Comparison of ENCODE assay signal across 18 cellular contexts in genomic region chr3:124519844-124520243, GRCh38.
DNase-seq lines count a peak whose midpoint lies in the region; ATAC-seq, FAIRE-seq and TF ChIP-seq lines count a peak whose summit lies in the region.
"Had no signal": no experiment of that assay in that cellular context is flagged by ENCODE, and none has a peak within 500 bp of the region (broad histone marks: within the 10 kb centered on the region; RNA-seq: fewer than 3 reads in every experiment).

No MANE protein-coding gene starts in this region.

- H2AFZ ChIP-seq in HepG2 (ENCODE audit: low read length) (no peak overlapping the region), K562 (ENCODE audit: low read depth, low read length) (no peak overlapping the region), smooth muscle cell (ENCODE audit: low read depth) (no peak overlapping the region)

- H3F3A ChIP-seq in smooth muscle cell (ENCODE audit: low read depth): no peaks in the 10 kb centered on the region

- H3K9me3 ChIP-seq in HepG2 (ENCODE audit: low read length) (no peaks in the 10 kb centered on the region), right lobe of liver (no peaks in the 10 kb centered on the region), K562 (replicated peaks; ENCODE audit: control insufficient read depth, insufficient read depth, low read depth, low read length) (no peaks in the 10 kb centered on the region), smooth muscle cell (replicated peaks; ENCODE audit: low read depth) (no peaks in the 10 kb centered on the region)

- DNase-seq in NCI-H1436 (lab: John Stamatoyannopoulos, UW) (peak; percentile 26), NCI-H1436 treated with DMSO at 0.1 percent for 48 hours (lab: John Stamatoyannopoulos, UW) (no peak), HepG2 (ENCODE audit: low spot score) (no peak), right lobe of liver (no peak), K562 (ENCODE audit: extremely low read depth in 1 of 4, low spot score in 3 of 4) (no peak), smooth muscle cell (lab: John Stamatoyannopoulos, UW; ENCODE audit: unreplicated experiment) (no peak), NCI-H82 treated with DMSO at 0.1 percent for 48 hours (lab: John Stamatoyannopoulos, UW; ENCODE audit: unreplicated experiment) (no peak)
- DNase-seq: ACHN; Calu3; CD4-positive, CD25-positive, alpha-beta regulatory T cell; DMS 273 treated with DMSO at 0.1 percent for 48 hours; EL; GOT3; H9 had no signal

- no peak for FAIRE-seq in HepG2 (lab: Jason Lieb, UNC)
- no peak for FAIRE-seq in K562 (lab: Jason Lieb, UNC)
- FAIRE-seq: G401.6, GM12892, GM19239 had no signal

- TF ChIP-seq POLR2A in HepG2 (IDR thresholded peaks at IDR 0.05; ENCODE audit: insufficient read depth in 1 of 2, low read depth in 2 of 2, low read length in 2 of 2): no peak
- TF ChIP-seq POLR2A in right lobe of liver (IDR thresholded peaks at IDR 0.05): no peak
- TF ChIP-seq POLR2A in K562 (conservative IDR thresholded peaks at IDR 0.05): no peak

- no TSS peak for BruUV-seq in HepG2 (replicated peaks; lab: Mats Ljungman, UMichigan)
- no TSS peak for BruUV-seq in K562 (replicated peaks; lab: Mats Ljungman, UMichigan)

- H4K20me1 ChIP-seq in HepG2 (ENCODE audit: insufficient read depth, low read length) (no peaks in the 10 kb centered on the region), K562 (replicated peaks; ENCODE audit: control insufficient read depth, insufficient read depth, low read length) (no peaks in the 10 kb centered on the region), smooth muscle cell (ENCODE audit: low read depth) (no peaks in the 10 kb centered on the region)
- H4K20me1 ChIP-seq: BLaER1 treated with 17β-estradiol and CSF1 and Interleukin-3, amounts not matched to agents 10 nM and 100 nM had no signal

- CTCF ChIA-PET in HepG2 (lab: Yijun Ruan, JAX; ENCODE audit: low intra/inter-chr PET ratio, low total read pairs) (no interaction called here), K562 (lab: Yijun Ruan, JAX; ENCODE audit: low intra/inter-chr PET ratio) (no interaction called here)

- POLR2A ChIA-PET in HepG2 (lab: Yijun Ruan, JAX): no interaction called here
- POLR2A ChIA-PET in K562 (lab: Yijun Ruan, JAX): no interaction called here

- WGBS in HepG2 (ENCODE audit: low lambda C conversion rate): 64% methylated on average over 3 of the region's 3 CpGs
- WGBS in right lobe of liver (ENCODE audit: insufficient coverage, low coverage, low lambda C conversion rate, missing lambda C conversion rate): 96% methylated on average over 3 of the region's 3 CpGs
- WGBS in K562 (ENCODE audit: insufficient coverage, low coverage, missing lambda C conversion rate): 0% methylated on average over 3 of the region's 3 CpGs
- WGBS in smooth muscle cell (ENCODE audit: low lambda C conversion rate): 93% methylated on average over 3 of the region's 3 CpGs

- H3K4me2 ChIP-seq in HepG2 (ENCODE audit: low read depth, low read length) (no peak overlapping the region), K562 (ENCODE audit: insufficient read depth, low read length) (no peak overlapping the region), smooth muscle cell (no peak overlapping the region)
- H3K4me2 ChIP-seq: BLaER1 treated with 17β-estradiol and CSF1 and Interleukin-3, amounts not matched to agents 10 nM and 100 nM had no signal

- H3K4me3 ChIP-seq in HepG2 (replicated peaks in 1 of 3; ENCODE audit: insufficient read depth in 1 of 3, low read depth in 2 of 3, low read length in 3 of 3) (no peak overlapping the region), right lobe of liver (no peak overlapping the region), K562 (no peak overlapping the region), smooth muscle cell (no peak overlapping the region)
- H3K4me3 ChIP-seq: BLaER1 treated with 17β-estradiol and CSF1 and Interleukin-3, amounts not matched to agents 10 nM and 100 nM had no signal

- in situ Hi-C loops in HepG2 (cut with HindIII; ENCODE audit: extremely low pct_ligation_motif_present, low pct_unique_long_range_greater_than_20kb): no loop called here
- in situ Hi-C loops in K562 (cut with MboI): no loop called here

- TF ChIP-seq RAD21 in HepG2 (CRISPR knock-in tag; IDR thresholded peaks at IDR 0.05) (no peak), K562 (CRISPR knock-in tag; conservative IDR thresholded peaks at IDR 0.05 in 1 of 2, IDR thresholded peaks at IDR 0.05 in 1 of 2) (no peak)

- ATAC-seq in HepG2: no peak
- no peak for ATAC-seq in right lobe of liver
- no peak for ATAC-seq in K562

- H3K27ac ChIP-seq in HepG2 (ENCODE audit: extremely low read length, insufficient read depth, low read length) (no peak overlapping the region), right lobe of liver (no peak overlapping the region), K562 (ENCODE audit: extremely low read depth, low read depth, low read length) (no peak overlapping the region), smooth muscle cell (ENCODE audit: low read depth) (no peak overlapping the region)
- H3K27ac ChIP-seq: BLaER1 treated with 17β-estradiol and CSF1 and Interleukin-3, amounts not matched to agents 10 nM and 100 nM had no signal

- H3K36me3 ChIP-seq in HepG2 (replicated peaks in 1 of 2; ENCODE audit: control insufficient read depth in 1 of 2, insufficient read depth in 2 of 2, low read length in 2 of 2) (no peaks in the 10 kb centered on the region), right lobe of liver (no peaks in the 10 kb centered on the region), K562 (ENCODE audit: control insufficient read depth, insufficient read depth, low read length) (no peaks in the 10 kb centered on the region), smooth muscle cell (ENCODE audit: low read depth) (no peaks in the 10 kb centered on the region)
- H3K36me3 ChIP-seq: BLaER1 treated with 17β-estradiol and CSF1 and Interleukin-3, amounts not matched to agents 10 nM and 100 nM had no signal

- H3K4me1 ChIP-seq in HepG2 (ENCODE audit: insufficient read depth, low read length) (peaks cover 15% of the 10 kb centered on the region), right lobe of liver (peaks cover 0 to 10% (median 2%) of the 10 kb centered on the region in 4 donors), K562 (replicated peaks in 1 of 2; ENCODE audit: control insufficient read depth in 2 of 2, insufficient read depth in 2 of 2, low read length in 2 of 2) (no peaks in the 10 kb centered on the region), smooth muscle cell (ENCODE audit: low read depth) (no peaks in the 10 kb centered on the region)
- H3K4me1 ChIP-seq: BLaER1 treated with 17β-estradiol and CSF1 and Interleukin-3, amounts not matched to agents 10 nM and 100 nM had no signal

- no peak for TF ChIP-seq CTCF in HepG2 (CRISPR knock-in tag; IDR thresholded peaks at IDR 0.05)
- TF ChIP-seq CTCF in right lobe of liver (IDR thresholded peaks at IDR 0.05): no peak
- no peak for TF ChIP-seq CTCF in K562 (IDR thresholded peaks at IDR 0.05 in 2 of 3, conservative IDR thresholded peaks at IDR 0.05 in 1 of 3; ENCODE audit: insufficient read depth in 2 of 3, low read depth in 1 of 3, low read length in 3 of 3)
- no peak for TF ChIP-seq CTCF in smooth muscle cell (IDR thresholded peaks at IDR 0.05; ENCODE audit: borderline replicate concordance, insufficient read depth, poor library complexity, severe bottlenecking)

- intact Hi-C loops in HepG2 (cut with micrococcal nuclease; ENCODE audit: unreplicated experiment) (no loop called here), right lobe of liver (cut with DNase I) (no loop called here), K562 (cut with micrococcal nuclease) (no loop called here)

- H3K27me3 ChIP-seq in HepG2 (ENCODE audit: control insufficient read depth in 1 of 2, insufficient read depth in 2 of 2, low read length in 2 of 2) (peaks cover 0 to 40% of the 10 kb centered on the region in 2 experiments; a peak in 4 of 5 replicates), right lobe of liver (no peaks in the 10 kb centered on the region), K562 (ENCODE audit: control insufficient read depth in 2 of 2, insufficient read depth in 2 of 2, low read length in 2 of 2) (no peaks in the 10 kb centered on the region; a peak in 1 of 5 replicates), smooth muscle cell (ENCODE audit: low read depth) (no peaks in the 10 kb centered on the region)
- H3K27me3 ChIP-seq: BLaER1 treated with 17β-estradiol and CSF1 and Interleukin-3, amounts not matched to agents 10 nM and 100 nM had no signal

- no peaks in the 10 kb centered on the region for H3K79me2 ChIP-seq in HepG2 (ENCODE audit: insufficient read depth, low read length)
- no peaks in the 10 kb centered on the region for H3K79me2 ChIP-seq in K562 (ENCODE audit: control insufficient read depth, insufficient read depth, low read length)
- H3K79me2 ChIP-seq in smooth muscle cell (ENCODE audit: low read depth): no peaks in the 10 kb centered on the region

- TF ChIP-seq EP300 in HepG2 (IDR thresholded peaks at IDR 0.05; ENCODE audit: low read depth in 2 of 2, low read length in 2 of 2): no peak
- no peak for TF ChIP-seq EP300 in HepG2 (CRISPR knock-in tag; IDR thresholded peaks at IDR 0.05; ENCODE audit: borderline replicate concordance)
- TF ChIP-seq EP300 in K562 (IDR thresholded peaks at IDR 0.05; ENCODE audit: low read length): no peak

- H3K9me1 ChIP-seq in K562 (ENCODE audit: control insufficient read depth, insufficient read depth, low read length): no peaks in the 10 kb centered on the region

- no peak overlapping the region for H3K9ac ChIP-seq in HepG2 (ENCODE audit: insufficient read depth, low read depth, low read length)
- no peak overlapping the region for H3K9ac ChIP-seq in K562 (ENCODE audit: insufficient read depth in 1 of 2, low read depth in 2 of 2, low read length in 2 of 2)
- H3K9ac ChIP-seq in smooth muscle cell (ENCODE audit: low read depth): no peak overlapping the region
- H3K9ac ChIP-seq: BLaER1 treated with 17β-estradiol and CSF1 and Interleukin-3, amounts not matched to agents 10 nM and 100 nM had no signal

TF ChIP-seq in HepG2, 621 proteins besides CTCF, POLR2A, EP300 and RAD21:
- TF ChIP-seq HDAC2 (CRISPR knock-in tag; IDR thresholded peaks at IDR 0.05) (no peak), RFX1 (IDR thresholded peaks at IDR 0.05) (peak; percentile 43; the same call in 1 of the 2 replicates)

TF ChIP-seq in K562, 482 proteins besides CTCF, POLR2A, EP300 and RAD21 (continues in another document):
- peak; percentile 75 for TF ChIP-seq RFX1 (IDR thresholded peaks at IDR 0.05)
